Comparison of ENCODE assay signal across 18 cellular contexts in the genomic region with DNA sequence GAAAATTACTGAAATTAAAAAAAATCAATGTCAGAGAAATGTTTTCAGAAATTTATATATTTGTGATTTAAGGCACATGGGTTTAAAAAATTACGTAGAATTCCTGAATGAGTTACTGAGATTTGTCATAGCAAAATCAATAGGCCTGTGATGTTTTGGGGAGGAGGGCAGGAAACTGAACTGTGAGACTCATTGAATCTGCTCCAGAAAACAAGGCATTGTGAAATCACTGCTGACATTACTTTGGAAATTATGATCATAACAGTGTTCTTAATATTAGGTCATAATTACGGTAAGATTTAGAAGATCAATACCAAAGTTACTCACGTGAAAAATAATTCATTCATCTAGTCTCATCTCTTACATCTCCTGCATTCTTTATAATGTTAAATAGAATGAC. TPM values are rescaled to one million over a fixed set of nuclear protein-coding genes. Genes with fewer than 3 reads are reported as not detected.
"Had no signal": no experiment of that assay in that cellular context is flagged by ENCODE, and none has a peak within 500 bp of the region (broad histone marks: within the 10 kb centered on the region; RNA-seq: fewer than 3 reads in every experiment).

No MANE protein-coding gene starts in this region.

- H3K9ac ChIP-seq: parathyroid adenoma had no signal

- H3K4me3 ChIP-seq: left ventricle myocardium inferior, stomach, thoracic aorta had no signal

- H2AFZ ChIP-seq: parathyroid adenoma had no signal

- H3K27ac ChIP-seq: epithelial cell of prostate, left ventricle myocardium inferior, parathyroid adenoma, stomach, thoracic aorta had no signal

- DNase-seq: activated CD4-positive, alpha-beta T cell treated with anti-CD3 and anti-CD28 coated beads, Interleukin-2, amount 10 ng/mL, durations not matched to agents 24 days and 14 days; activated CD4-positive, CD25-positive, alpha-beta regulatory T cell; activated naive CD4-positive, alpha-beta T cell; hippocampal formation; left ventricle myocardium inferior; naive thymus-derived CD4-positive, alpha-beta T cell; stimulated activated CD4-positive, alpha-beta T cell treated with anti-CD3 and anti-CD28 coated beads, Interleukin-12 subunit alpha, Interleukin-12 subunit beta, amount 100 ng/mL, for 4 hours; stimulated activated CD4-positive, alpha-beta T cell treated with anti-CD3 and anti-CD28 coated beads, Interleukin-2, amount 100 ng/mL, for 24 hours; stomach had no signal

- H3K9me3 ChIP-seq: left ventricle myocardium inferior, stomach, thoracic aorta had no signal

- H3K36me3 ChIP-seq: left ventricle myocardium inferior, stomach, thoracic aorta had no signal

- ATAC-seq: naive thymus-derived CD4-positive, alpha-beta T cell had no signal

- H3K4me1 ChIP-seq: parathyroid adenoma had no signal

- FAIRE-seq: TTC549 had no signal

- H3K79me2 ChIP-seq: parathyroid adenoma had no signal

RNA-seq across cellular contexts. Expression of a gene that starts 5.3 kb away (rescaled TPM):
- total RNA-seq: activated CD4-positive, alpha-beta T cell treated with anti-CD3 and anti-CD28 coated beads, Interleukin-2, amount 10 ng/mL, durations not matched to agents 24 days and 14 days; activated CD8-positive, alpha-beta memory T cell treated with anti-CD3 and anti-CD28 coated beads for 36 hours; activated T-helper 1 cell treated with anti-CD3 and anti-CD28 coated beads, Interleukin-12 subunit alpha, Interleukin-12 subunit beta, Interleukin-2, Interleukin-4 antibody, amounts not matched to agents 30 ng/mL and 10 ng/mL and 1 ng/mL, durations not matched to agents 14 hours and 24 hours and 36 hours; mononuclear cell; T-helper 2 cell treated with Interferon-gamma antibody and Interleukin-4, amounts not matched to agents 100 ng/mL and 5 ng/mL, for 36 hours; thoracic aorta; ureter had no signal
